ENCODE assay signal across 8 cellular contexts in the genomic region with DNA sequence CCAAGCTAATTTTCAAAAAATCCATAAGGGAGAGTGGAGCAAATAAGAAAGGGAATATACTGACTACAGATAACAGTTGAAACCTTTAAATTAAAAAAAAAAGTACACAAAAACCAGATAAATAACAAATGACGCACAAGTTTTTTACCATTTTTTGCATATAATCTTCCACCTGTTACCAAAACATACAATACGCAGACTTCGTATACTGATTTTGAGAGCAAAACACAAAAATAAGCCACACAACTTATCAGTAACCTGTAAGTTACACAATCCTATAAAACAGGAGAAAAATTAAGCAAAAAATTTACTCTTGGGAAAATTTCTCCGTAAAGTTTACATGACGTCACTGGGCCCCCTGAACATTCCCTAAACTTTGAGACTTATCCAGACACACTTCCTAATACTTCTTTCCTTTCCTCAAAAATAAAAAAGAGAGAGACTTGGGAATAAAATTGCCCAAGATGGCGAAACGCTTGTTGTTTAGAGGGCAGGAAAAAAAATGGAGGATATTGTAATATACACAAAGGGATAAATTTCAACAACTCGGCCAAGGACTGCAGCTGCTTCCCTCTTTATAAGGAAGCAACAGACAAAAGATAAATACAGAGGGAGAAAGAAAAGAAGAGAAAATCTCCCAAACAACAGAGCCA. TPM values are rescaled to one million over a fixed set of nuclear protein-coding genes. Genes with fewer than 3 reads are reported as not detected.
DNase-seq lines count a peak whose midpoint lies in the region; ATAC-seq and TF ChIP-seq lines count a peak whose summit lies in the region.

No MANE protein-coding gene starts in this region.

- H3F3A ChIP-seq in PC-3 (ENCODE audit: low read length, unreplicated experiment), result no peaks in the 10 kb centered on the region

- POLR2A ChIA-PET in PC-3 (lab: Charles Lee; ENCODE audit: unreplicated experiment), result interaction anchor here (0.6 to 1.8 kb wide), 5 partner anchors 42 to 1137 kb away, joined by 3 to 23 read pairs (median 8); no protein-coding TSS in a partner anchor

- H3K4me3 Mint-ChIP-seq in activated CD8-positive, alpha-beta memory T cell treated with anti-CD3 and anti-CD28 coated beads, Interleukin-2, amount 10 ng/mL, durations not matched to agents 7 days and 5 days, result peak overlapping the region; percentile 77
- peak overlapping the region; percentile 90 for H3K4me3 Mint-ChIP-seq in neural crest cell

- H3K4me1 ChIP-seq in PC-3 (ENCODE audit: insufficient read depth, low read length), result peaks cover 35% of the 10 kb centered on the region

- H3K4me1 Mint-ChIP-seq in activated CD8-positive, alpha-beta memory T cell treated with anti-CD3 and anti-CD28 coated beads, Interleukin-2, amount 10 ng/mL, durations not matched to agents 7 days and 5 days, result peaks cover 11% of the 10 kb centered on the region
- H3K4me1 Mint-ChIP-seq in neural crest cell, result peaks cover 51% of the 10 kb centered on the region

- no peaks in the 10 kb centered on the region for H3K27me3 ChIP-seq in PC-3 (ENCODE audit: low read length)

- H3K36me3 Mint-ChIP-seq in activated CD8-positive, alpha-beta memory T cell treated with anti-CD3 and anti-CD28 coated beads, Interleukin-2, amount 10 ng/mL, durations not matched to agents 7 days and 5 days, result no peaks in the 10 kb centered on the region
- no peaks in the 10 kb centered on the region for H3K36me3 Mint-ChIP-seq in neural crest cell (ENCODE audit: low read depth)

- TF ChIP-seq CTCF in PC-3 (conservative IDR thresholded peaks at IDR 0.05; ENCODE audit: low read depth, low read length) (no peak), neural crest cell (conservative IDR thresholded peaks at IDR 0.05) (no peak)

- CTCF ChIA-PET in activated CD8-positive, alpha-beta memory T cell treated with anti-CD3 and anti-CD28 coated beads, Interleukin-2, amount 10 ng/mL, durations not matched to agents 7 days and 5 days (lab: Charles Lee), result no interaction called here
- CTCF ChIA-PET in PC-3 (lab: Charles Lee), result interaction anchor here (0.5 to 1.0 kb wide), 6 partner anchors 9 to 711 kb away, joined by 3 to 12 read pairs (median 9); no protein-coding TSS in a partner anchor

- H2AFZ ChIP-seq in PC-3 (ENCODE audit: low read length), result peak overlapping the region; percentile 85

- H3K9me3 ChIP-seq in PC-3 (ENCODE audit: low read length), result no peaks in the 10 kb centered on the region

- H3K79me2 ChIP-seq in PC-3 (ENCODE audit: low read length), result peaks cover 42% of the 10 kb centered on the region

- H4K20me1 ChIP-seq in PC-3 (ENCODE audit: low read length), result no peaks in the 10 kb centered on the region

- BruUV-seq in PC-3 (replicated peaks; lab: Mats Ljungman, UMichigan), result TSS peak; percentile 42

- no peak for DNase-seq in activated CD8-positive, alpha-beta memory T cell treated with anti-CD3 and anti-CD28 coated beads, Interleukin-2, amount 10 ng/mL, durations not matched to agents 7 days and 5 days
- DNase-seq in activated CD8-positive, alpha-beta memory T cell treated with anti-CD3 and anti-CD28 coated beads, Interleukin-2, amount 50 U/mL, for 48 hours, result no peak
- DNase-seq in PC-3 (peak; percentile 5), epithelial cell of prostate (ENCODE audit: low read depth, low spot score) (no peak), neural crest cell (ENCODE audit: low read depth, low spot score) (no peak), NCI-H187 (lab: John Stamatoyannopoulos, UW) (no peak)

- peak overlapping the region; percentile 83 for H3K9ac ChIP-seq in PC-3 (ENCODE audit: low read length)

- no peaks in the 10 kb centered on the region for H3K36me3 ChIP-seq in PC-3 (ENCODE audit: low read depth, low read length)

- no peak for ATAC-seq in activated CD8-positive, alpha-beta memory T cell treated with anti-CD3 and anti-CD28 coated beads, Interleukin-2, amount 10 ng/mL, durations not matched to agents 7 days and 5 days
- ATAC-seq in PC-3 (peak; percentile 1; the same call in 1 of the 2 replicates), GM19463 (IDR thresholded peaks at IDR 0.05; ENCODE audit: unreplicated experiment) (no peak), GM19455 (IDR thresholded peaks at IDR 0.05; ENCODE audit: unreplicated experiment) (no peak)

- H3K4me2 ChIP-seq in PC-3 (ENCODE audit: low read length), result peak overlapping the region; percentile 86

- H3K27ac ChIP-seq in PC-3 (ENCODE audit: low read length), result peak overlapping the region; percentile 81
- H3K27ac ChIP-seq in epithelial cell of prostate, result peak overlapping the region; percentile 94

- intact Hi-C loops in PC-3 (cut with micrococcal nuclease), result loop anchor here (1.0 to 5.0 kb wide), 2 partner anchors 99 to 327 kb away; a partner anchor contains a TSS

- peak overlapping the region; percentile 88 for H3K4me3 ChIP-seq in PC-3 (ENCODE audit: low read length)

- H3K9me2 ChIP-seq in PC-3 (replicated peaks; ENCODE audit: low read length), result no peaks in the 10 kb centered on the region

- no peaks in the 10 kb centered on the region for H3K9me3 Mint-ChIP-seq in activated CD8-positive, alpha-beta memory T cell treated with anti-CD3 and anti-CD28 coated beads, Interleukin-2, amount 10 ng/mL, durations not matched to agents 7 days and 5 days (ENCODE audit: low read depth)
- H3K9me3 Mint-ChIP-seq in neural crest cell, result no peaks in the 10 kb centered on the region

- no peak overlapping the region for H3K27ac Mint-ChIP-seq in activated CD8-positive, alpha-beta memory T cell treated with anti-CD3 and anti-CD28 coated beads, Interleukin-2, amount 10 ng/mL, durations not matched to agents 7 days and 5 days
- H3K27ac Mint-ChIP-seq in neural crest cell (ENCODE audit: unreplicated experiment), result peak overlapping the region; percentile 99

- H3K27me3 Mint-ChIP-seq in activated CD8-positive, alpha-beta memory T cell treated with anti-CD3 and anti-CD28 coated beads, Interleukin-2, amount 10 ng/mL, durations not matched to agents 7 days and 5 days, result peaks cover 27% of the 10 kb centered on the region
- peaks cover 2% of the 10 kb centered on the region for H3K27me3 Mint-ChIP-seq in neural crest cell (ENCODE audit: low read depth)

RNA-seq across cellular contexts. Expression of a gene that starts 1.7 kb away (rescaled TPM):
- total RNA-seq in activated CD8-positive, alpha-beta memory T cell treated with anti-CD3 and anti-CD28 coated beads, Interleukin-2, amount 10 ng/mL, durations not matched to agents 7 days and 5 days, result 10 to 100 TPM; 10.3 to 15.6 TPM
- total RNA-seq in PC-3 (2014; rRNA removed), result 15.7 and 19.6 TPM in 2 replicates
- total RNA-seq in neural crest cell, result 65.9 and 76.2 TPM in 2 replicates
